ENCODE assay signal across 9 cellular contexts in genomic region chr14:105414456-105415371, GRCh38. TPM values are rescaled to one million over a fixed set of nuclear protein-coding genes. Genes with fewer than 3 reads are reported as not detected.
DNase-seq lines count a peak whose midpoint lies in the region; ATAC-seq, FAIRE-seq and TF ChIP-seq lines count a peak whose summit lies in the region.
"Had no signal": no experiment of that assay in that cellular context is flagged by ENCODE, and none has a peak within 500 bp of the region (broad histone marks: within the 10 kb centered on the region; RNA-seq: fewer than 3 reads in every experiment).

No MANE protein-coding gene starts in this region.

- TF ChIP-seq CTCF in HFFc6 (IDR thresholded peaks at IDR 0.05) = peak; percentile 65
- peak; percentile 65 to 71 for TF ChIP-seq CTCF in endothelial cell of umbilical vein (IDR thresholded peaks at IDR 0.05; ENCODE audit: extremely low read depth in 1 of 2, insufficient read depth in 1 of 2, low read depth in 1 of 2, low read length in 2 of 2)

- BruUV-seq in endothelial cell of umbilical vein (replicated peaks; lab: Mats Ljungman, UMichigan) = no TSS peak

- H3K4me2 ChIP-seq in endothelial cell of umbilical vein (ENCODE audit: insufficient read depth, low read length) = peak overlapping the region; percentile 21

- WGBS in mesodermal cell (ENCODE audit: insufficient coverage in 2 of 2), 2 experiments = 8 to 10% methylated on average over 52 to 58 of the region's 79 CpGs

- dilution Hi-C loops in endothelial cell of umbilical vein (cut with MboI; ENCODE audit: extremely low pct_ligation_motif_present, low sequenced_read_pairs) = no loop called here

- H4K20me1 ChIP-seq in endothelial cell of umbilical vein (replicated peaks; ENCODE audit: control insufficient read depth, extremely low read depth, insufficient read depth, low read length) = no peaks in the 10 kb centered on the region

- H3K27ac Mint-ChIP-seq in HFFc6 = no peak overlapping the region
- no peak overlapping the region for H3K27ac Mint-ChIP-seq in activated CD8-positive, alpha-beta memory T cell treated with anti-CD3 and anti-CD28 coated beads, Interleukin-2, amount 10 ng/mL, durations not matched to agents 7 days and 5 days

- no peaks in the 10 kb centered on the region for H3K9me3 Mint-ChIP-seq in HFFc6
- H3K9me3 Mint-ChIP-seq in activated CD8-positive, alpha-beta memory T cell treated with anti-CD3 and anti-CD28 coated beads, Interleukin-2, amount 10 ng/mL, durations not matched to agents 7 days and 5 days (ENCODE audit: low read depth) = no peaks in the 10 kb centered on the region

- peaks cover 5% of the 10 kb centered on the region; the same call in 1 of the 2 replicates for H3K4me1 Mint-ChIP-seq in HFFc6 (ENCODE audit: low read depth)
- H3K4me1 Mint-ChIP-seq in activated CD8-positive, alpha-beta memory T cell treated with anti-CD3 and anti-CD28 coated beads, Interleukin-2, amount 10 ng/mL, durations not matched to agents 7 days and 5 days = peaks cover 12% of the 10 kb centered on the region

- peak; percentile 81 for DNase-seq in Daoy (ENCODE audit: low read depth)
- DNase-seq in HFFc6 = no peak
- peak; percentile 74 for DNase-seq in NCI-H2227 treated with DMSO at 0.1 percent for 48 hours (lab: John Stamatoyannopoulos, UW)
- DNase-seq in activated CD8-positive, alpha-beta memory T cell treated with anti-CD3 and anti-CD28 coated beads, Interleukin-2, amount 10 ng/mL, durations not matched to agents 7 days and 5 days = peak; percentile 68
- DNase-seq in endothelial cell of umbilical vein (ENCODE audit: low read depth, low spot score) = peak; percentile 72
- peak; percentile 49 for DNase-seq in stimulated activated CD8-positive, alpha-beta memory T cell treated with anti-CD3 and anti-CD28 coated beads, Interleukin-12 subunit alpha, Interleukin-12 subunit beta, amount 100 ng/mL, for 4 hours (ENCODE audit: low read depth)

- intact Hi-C loops in endothelial cell of umbilical vein (cut with micrococcal nuclease) = loop anchor here (2.0 to 10.0 kb wide), 3 partner anchors 16 to 110 kb away; partner anchors contain the start of genes BRF1 and TEX22

- H3K27me3 ChIP-seq in endothelial cell of umbilical vein (ENCODE audit: control insufficient read depth in 2 of 2, insufficient read depth in 2 of 2, low read length in 2 of 2) = peaks cover 6% of the 10 kb centered on the region in 2 experiments

- H3K36me3 ChIP-seq in endothelial cell of umbilical vein (ENCODE audit: control insufficient read depth in 2 of 2, extremely low read depth in 1 of 2, insufficient read depth in 2 of 2, low read length in 2 of 2) (no peaks in the 10 kb centered on the region), mesodermal cell (ENCODE audit: control insufficient read depth, insufficient read depth, low read length) (no peaks in the 10 kb centered on the region)

- TF ChIP-seq POLR2A in endothelial cell of umbilical vein (IDR thresholded peaks at IDR 0.05; ENCODE audit: low read depth, low read length) = no peak

- H3K27ac ChIP-seq in endothelial cell of umbilical vein (ENCODE audit: insufficient read depth, low read depth, low read length) (no peak overlapping the region), mesodermal cell (ENCODE audit: low read depth, low read length, severe bottlenecking) (no peak overlapping the region)

- CTCF ChIA-PET in activated CD8-positive, alpha-beta memory T cell treated with anti-CD3 and anti-CD28 coated beads, Interleukin-2, amount 10 ng/mL, durations not matched to agents 7 days and 5 days (lab: Charles Lee) = interaction anchor here (1.7 to 2.3 kb wide), 2 partner anchors 66 to 75 kb away, joined by 7 to 10 read pairs; no protein-coding TSS in a partner anchor
- CTCF ChIA-PET in endothelial cell of umbilical vein (lab: Charles Lee) = interaction anchor here (0.9 to 1.2 kb wide), 2 partner anchors 15 to 75 kb away, joined by 3 to 5 read pairs; no protein-coding TSS in a partner anchor

- H2AFZ ChIP-seq in endothelial cell of umbilical vein (ENCODE audit: low read depth, low read length) = peak overlapping the region; percentile 84

- H3K4me3 ChIP-seq in endothelial cell of umbilical vein (replicated peaks in 1 of 3; ENCODE audit: insufficient read depth in 1 of 3, low read depth in 1 of 3, low read length in 3 of 3) (peak overlapping the region; percentile 10 to 44 (median 35)), mesodermal cell (ENCODE audit: extremely low read depth, insufficient read depth, low read length, poor library complexity, severe bottlenecking) (peak overlapping the region; percentile 51)

- POLR2A ChIA-PET in endothelial cell of umbilical vein (lab: Charles Lee) = interaction anchor here (0.6 kb wide), 2 partner anchors 8 to 1844 kb away, joined by 5 to 7 read pairs; no protein-coding TSS in a partner anchor

- ATAC-seq in activated CD8-positive, alpha-beta memory T cell treated with anti-CD3 and anti-CD28 coated beads, Interleukin-2, amount 10 ng/mL, durations not matched to agents 7 days and 5 days = peak; percentile 81
- no peak for ATAC-seq in HG02981 (IDR thresholded peaks at IDR 0.05; ENCODE audit: unreplicated experiment)

- H3K9me3 ChIP-seq in endothelial cell of umbilical vein (replicated peaks; ENCODE audit: control insufficient read depth, insufficient read depth, low read length) (no peaks in the 10 kb centered on the region), mesodermal cell (ENCODE audit: control insufficient read depth, low read length) (no peaks in the 10 kb centered on the region)

- H3K27me3 Mint-ChIP-seq in HFFc6 (ENCODE audit: insufficient read depth) = peaks cover 6% of the 10 kb centered on the region; the same call in 1 of the 2 replicates
- H3K27me3 Mint-ChIP-seq in activated CD8-positive, alpha-beta memory T cell treated with anti-CD3 and anti-CD28 coated beads, Interleukin-2, amount 10 ng/mL, durations not matched to agents 7 days and 5 days = peaks cover 42% of the 10 kb centered on the region

- H3K4me1 ChIP-seq in endothelial cell of umbilical vein (ENCODE audit: control insufficient read depth, extremely low read depth, insufficient read depth, low read length) = peaks cover 11% of the 10 kb centered on the region
- H3K4me1 ChIP-seq in mesodermal cell (ENCODE audit: control insufficient read depth, insufficient read depth, low read length, poor library complexity, severe bottlenecking) = peaks cover 6% of the 10 kb centered on the region

- H3K4me3 Mint-ChIP-seq in HFFc6 = peak overlapping the region; percentile 61; the same call in 1 of the 2 replicates
- H3K4me3 Mint-ChIP-seq in activated CD8-positive, alpha-beta memory T cell treated with anti-CD3 and anti-CD28 coated beads, Interleukin-2, amount 10 ng/mL, durations not matched to agents 7 days and 5 days = peak overlapping the region; percentile 55

- H3K9me1 ChIP-seq in endothelial cell of umbilical vein (replicated peaks; ENCODE audit: control insufficient read depth, extremely low read depth, insufficient read depth, low read length) = no peaks in the 10 kb centered on the region

- H3K79me2 ChIP-seq in endothelial cell of umbilical vein (ENCODE audit: control insufficient read depth, insufficient read depth, low read length) = peaks cover 5% of the 10 kb centered on the region

- no peaks in the 10 kb centered on the region; the same call in 1 of the 2 replicates for H3K36me3 Mint-ChIP-seq in HFFc6 (ENCODE audit: low read depth)
- no peaks in the 10 kb centered on the region for H3K36me3 Mint-ChIP-seq in activated CD8-positive, alpha-beta memory T cell treated with anti-CD3 and anti-CD28 coated beads, Interleukin-2, amount 10 ng/mL, durations not matched to agents 7 days and 5 days

- FAIRE-seq in endothelial cell of umbilical vein (lab: Jason Lieb, UNC) = peak; percentile 89
- FAIRE-seq: endometrium had no signal

- peak overlapping the region; percentile 36 for H3K9ac ChIP-seq in endothelial cell of umbilical vein (replicated peaks; ENCODE audit: extremely low read depth, insufficient read depth, low read length)

RNA-seq across cellular contexts. Expression of gene MTA1, which starts 4.9 kb away (rescaled TPM):
- 37.9 and 49.1 TPM in 2 replicates for total RNA-seq in Daoy (2014; rRNA removed; shearing (Covaris generic))
- 10 to 100 TPM; 67.5 to 71.3 (median 69.2) TPM for total RNA-seq in HFFc6 (2021; fragmentation: NEBNext Ultra II Directional; extraction: Animal tissue kit (Norgen Biotek cat#: 25700))
- total RNA-seq in activated CD8-positive, alpha-beta memory T cell treated with anti-CD3 and anti-CD28 coated beads, Interleukin-2, amount 10 ng/mL, durations not matched to agents 7 days and 5 days = 100 to 1,000 TPM; 134 to 141 TPM
- 158 and 167 TPM in 2 replicates for total RNA-seq in endothelial cell of umbilical vein
- 85.2 and 97.2 TPM in 2 replicates for polyA plus RNA-seq in endothelial cell of umbilical vein
- 64.9 and 83.8 TPM in 2 replicates for polyA plus RNA-seq in endothelial cell of umbilical vein (2011; cell fraction: cytosol; rRNA removed)
- polyA plus RNA-seq in endothelial cell of umbilical vein (2011; cell fraction: nucleus; rRNA removed) = 382 and 473 TPM in 2 replicates
- 74.8 and 83.4 TPM in 2 replicates for polyA plus RNA-seq in endothelial cell of umbilical vein (2012)
- 58.0 and 69.6 TPM in 2 replicates for polyA minus RNA-seq in endothelial cell of umbilical vein
- 90.6 TPM for polyA minus RNA-seq in endothelial cell of umbilical vein (2011; cell fraction: cytosol; rRNA and poly(A)+ RNA removed)
- 110 and 182 TPM in 2 replicates for polyA minus RNA-seq in endothelial cell of umbilical vein (2011; cell fraction: nucleus; rRNA and poly(A)+ RNA removed)
- polyA plus RNA-seq in mesodermal cell (2013, experiment 1 of 2) = 127 TPM
- 124 TPM for polyA plus RNA-seq in mesodermal cell (2013, experiment 2 of 2)

RNA-seq across cellular contexts. Expression of gene TEX22, which starts 16.4 kb away (rescaled TPM):
- 0.29 and 1.3 TPM in 2 replicates for total RNA-seq in Daoy (2014; rRNA removed; shearing (Covaris generic))
- 1 to 10 TPM in 2 of 6 experiments, under 1 TPM in 4; 0.34 to 2.1 (median 0.76) TPM for total RNA-seq in HFFc6 (2021; fragmentation: NEBNext Ultra II Directional; extraction: Animal tissue kit (Norgen Biotek cat#: 25700))
- total RNA-seq in activated CD8-positive, alpha-beta memory T cell treated with anti-CD3 and anti-CD28 coated beads, Interleukin-2, amount 10 ng/mL, durations not matched to agents 7 days and 5 days = 1 to 10 TPM; 3.4 to 3.7 TPM
- total RNA-seq in endothelial cell of umbilical vein = 1.1 and 2.1 TPM in 2 replicates
- 0.06 and 0.22 TPM in 2 replicates for polyA plus RNA-seq in endothelial cell of umbilical vein
- polyA plus RNA-seq in endothelial cell of umbilical vein (2011; cell fraction: cytosol; rRNA removed) = 0.14 TPM in 2 replicates
- polyA plus RNA-seq in endothelial cell of umbilical vein (2011; cell fraction: nucleus; rRNA removed) = 0.76 and 0.90 TPM in 2 replicates
- not detected in 2 replicates for polyA plus RNA-seq in endothelial cell of umbilical vein (2012)
- polyA minus RNA-seq in endothelial cell of umbilical vein = 0.19 and 0.23 TPM in 2 replicates
- polyA minus RNA-seq in endothelial cell of umbilical vein (2011; cell fraction: cytosol; rRNA and poly(A)+ RNA removed) = not detected
- 0.24 and 0.53 TPM in 2 replicates for polyA minus RNA-seq in endothelial cell of umbilical vein (2011; cell fraction: nucleus; rRNA and poly(A)+ RNA removed)
- 0.29 TPM for polyA plus RNA-seq in mesodermal cell (2013, experiment 1 of 2)
- 0.35 TPM for polyA plus RNA-seq in mesodermal cell (2013, experiment 2 of 2)

RNA-seq across cellular contexts. Expression of gene CRIP2, which starts 59.9 kb away (rescaled TPM):
- total RNA-seq in Daoy (2014; rRNA removed; shearing (Covaris generic)) = 88.8 and 94.1 TPM in 2 replicates
- total RNA-seq in HFFc6 (2021; fragmentation: NEBNext Ultra II Directional; extraction: Animal tissue kit (Norgen Biotek cat#: 25700)) = 10 to 100 TPM in 4 of 6 experiments, 1 to 10 TPM in 2; 6.9 to 22.4 (median 21.0) TPM
- under 1 TPM in 1 of 2 experiments, not detected in 1; 0.68 TPM for total RNA-seq in activated CD8-positive, alpha-beta memory T cell treated with anti-CD3 and anti-CD28 coated beads, Interleukin-2, amount 10 ng/mL, durations not matched to agents 7 days and 5 days
- 322 and 361 TPM in 2 replicates for total RNA-seq in endothelial cell of umbilical vein
- 954 and 1,384 TPM in 2 replicates for polyA plus RNA-seq in endothelial cell of umbilical vein
- 542 and 715 TPM in 2 replicates for polyA plus RNA-seq in endothelial cell of umbilical vein (2011; cell fraction: cytosol; rRNA removed)
- 348 and 443 TPM in 2 replicates for polyA plus RNA-seq in endothelial cell of umbilical vein (2011; cell fraction: nucleus; rRNA removed)
- 232 and 368 TPM in 2 replicates for polyA plus RNA-seq in endothelial cell of umbilical vein (2012)
- polyA minus RNA-seq in endothelial cell of umbilical vein = 127 and 173 TPM in 2 replicates
- 41.4 TPM for polyA minus RNA-seq in endothelial cell of umbilical vein (2011; cell fraction: cytosol; rRNA and poly(A)+ RNA removed)
- polyA minus RNA-seq in endothelial cell of umbilical vein (2011; cell fraction: nucleus; rRNA and poly(A)+ RNA removed) = 40.5 and 94.7 TPM in 2 replicates
- polyA plus RNA-seq in mesodermal cell (2013, experiment 1 of 2) = 108 TPM
- 76.1 TPM for polyA plus RNA-seq in mesodermal cell (2013, experiment 2 of 2)

Comparison
In these comparisons a context has a peak if more than half of its experiments do, and no peak if none do; other contexts are left out.
1. RNA of gene CRIP2, which starts 59.9 kb away (total RNA-seq): 322 to 361 TPM in endothelial cell of umbilical vein, 88.8 to 94.1 TPM in Daoy and 6.9 to 22.4 TPM in HFFc6; 0.68 TPM in activated CD8-positive, alpha-beta memory T cell treated with anti-CD3 and anti-CD28 coated beads, Interleukin-2, amount 10 ng/mL, durations not matched to agents 7 days and 5 days; every median in the first group is over 4 times any median in the second.